8 cellular contexts compared by ENCODE assay signal in genomic region chr17:20010099-20010863, GRCh38. TPM values are rescaled to one million over a fixed set of nuclear protein-coding genes. Genes with fewer than 3 reads are reported as not detected.
A peak's percentile ranks its signal among the peaks of the same experiment; 100 is the strongest.
DNase-seq lines count a peak whose midpoint lies in the region; ATAC-seq, FAIRE-seq and TF ChIP-seq lines count a peak whose summit lies in the region.

No MANE protein-coding gene starts in this region.

- H2BK15ac ChIP-seq in H1 (ENCODE audit: low read length), result no peak overlapping the region

- no peak overlapping the region for H4K91ac ChIP-seq in H1 (replicated peaks; ENCODE audit: insufficient read length, low read length)

- no peak overlapping the region for H3K4ac ChIP-seq in H1 (replicated peaks; ENCODE audit: insufficient read length, low read depth, low read length)

- H2AFZ ChIP-seq in MM.1S (ENCODE audit: low read length) (peak overlapping the region; percentile 96), SK-N-SH (ENCODE audit: low read depth) (peak overlapping the region; percentile 93; the same call in 1 of the 2 replicates), H1 (ENCODE audit: low read length) (peak overlapping the region; percentile 23; the same call in 1 of the 2 replicates)

- H3K56ac ChIP-seq in H1 (replicated peaks; ENCODE audit: insufficient read length, low read depth, low read length), result no peak overlapping the region

- H3K4me3 ChIP-seq in MM.1S (ENCODE audit: low read length) (peak overlapping the region; percentile 86), SK-N-SH (ENCODE audit: low read depth in 2 of 2, low read length in 1 of 2) (peak overlapping the region; percentile 66 to 82), H1 (ENCODE audit: extremely low read depth in 1 of 4, insufficient read depth in 2 of 4, low read depth in 3 of 4, low read length in 4 of 4) (peak overlapping the region; percentile 53 to 83 (median 76)), lung (peak overlapping the region; percentile 43), thoracic aorta (peak overlapping the region; percentile 80)

- no peaks in the 10 kb centered on the region for H3K79me1 ChIP-seq in H1 (ENCODE audit: low read depth, low read length)

- TF ChIP-seq EP300 in SK-N-SH (IDR thresholded peaks at IDR 0.05; ENCODE audit: borderline replicate concordance in 1 of 2, low read depth in 1 of 2, low read length in 1 of 2), result no peak
- TF ChIP-seq EP300 in H1 (IDR thresholded peaks at IDR 0.05; ENCODE audit: borderline replicate concordance in 1 of 2, low read depth in 2 of 2, low read length in 2 of 2), result no peak

- H4K5ac ChIP-seq in H1 (ENCODE audit: insufficient read length, low read depth, low read length), result no peak overlapping the region

- H3K14ac ChIP-seq in H1 (ENCODE audit: insufficient read length), result no peak overlapping the region

- H3K9me3 ChIP-seq in MM.1S (replicated peaks; ENCODE audit: insufficient read depth, low read length) (no peaks in the 10 kb centered on the region), SK-N-SH (no peaks in the 10 kb centered on the region), H1 (ENCODE audit: insufficient read depth in 2 of 2, low read depth in 1 of 2, low read length in 1 of 2) (no peaks in the 10 kb centered on the region), lung (ENCODE audit: control insufficient read depth in 2 of 2, insufficient read depth in 1 of 2, low read length in 1 of 2) (no peaks in the 10 kb centered on the region), thoracic aorta (no peaks in the 10 kb centered on the region)

- H3K27ac ChIP-seq in MM.1S (ENCODE audit: low read length) (peak overlapping the region; percentile 66; the same call in 1 of the 2 replicates), SK-N-SH (ENCODE audit: low read depth in 2 of 2, low read length in 1 of 2) (no peak overlapping the region; a peak in 1 of 4 replicates), H1 (ENCODE audit: low read depth, low read length) (no peak overlapping the region), lung (ENCODE audit: low read depth in 1 of 2, low read length in 1 of 2) (no peak overlapping the region), thoracic aorta (peak overlapping the region; percentile 71)

- no peak for TF ChIP-seq POLR2A in H1 (IDR thresholded peaks at IDR 0.05; ENCODE audit: control extremely low read depth in 1 of 2, low read depth in 2 of 2, low read length in 2 of 2)

- H2BK12ac ChIP-seq in H1 (ENCODE audit: low read depth, low read length), result no peak overlapping the region

- H3K79me2 ChIP-seq in MM.1S (ENCODE audit: low read length), result peaks cover 32% of the 10 kb centered on the region
- H3K79me2 ChIP-seq in SK-N-SH (ENCODE audit: insufficient read depth), result no peaks in the 10 kb centered on the region
- H3K79me2 ChIP-seq in H1 (ENCODE audit: control insufficient read depth in 1 of 2, insufficient read depth in 2 of 2, low read length in 2 of 2), result no peaks in the 10 kb centered on the region

- H4K8ac ChIP-seq in H1 (ENCODE audit: extremely low read depth, insufficient read depth, low read length), result no peak overlapping the region

- H2BK20ac ChIP-seq in H1 (ENCODE audit: low read length), result no peak overlapping the region

- H2AK5ac ChIP-seq in H1 (ENCODE audit: low read depth, low read length), result no peak overlapping the region

- WGBS in SK-N-SH (ENCODE audit: low lambda C conversion rate), result 14% methylated on average over 11 of the region's 11 CpGs
- WGBS in H1 (ENCODE audit: extremely low coverage in 1 of 2, insufficient coverage in 1 of 2, insufficient read length in 1 of 2, insufficient replicate concordance in 2 of 2, low coverage in 1 of 2, low lambda C conversion rate in 2 of 2, missing lambda C conversion rate in 1 of 2), 2 experiments, result 26% methylated on average over 11 of the region's 11 CpGs; no CpG with 5 or more reads in 1 of the 2 experiments
- 25 to 26% methylated on average over 11 of the region's 11 CpGs for WGBS in lung, 2 donors

- H3F3A ChIP-seq in MM.1S (ENCODE audit: insufficient read depth, low read length), result peaks cover 16% of the 10 kb centered on the region
- H3F3A ChIP-seq in SK-N-SH (replicated peaks; ENCODE audit: insufficient read depth), result peaks cover 18% of the 10 kb centered on the region

- peak; percentile 34 for TF ChIP-seq CTCF in MM.1S (IDR thresholded peaks at IDR 0.05; ENCODE audit: low read length)
- peak; percentile 66 for TF ChIP-seq CTCF in SK-N-SH (IDR thresholded peaks at IDR 0.05)
- peak; percentile 10 to 48 (median 45) for TF ChIP-seq CTCF in H1 (IDR thresholded peaks at IDR 0.05; ENCODE audit: control extremely low read depth in 1 of 3, insufficient read depth in 1 of 3, low read depth in 1 of 3, low read length in 3 of 3)
- peak; percentile 5 for TF ChIP-seq CTCF in lung (IDR thresholded peaks at IDR 0.05; ENCODE audit: control extremely low read depth, extremely low read depth)
- peak; percentile 56 for TF ChIP-seq CTCF in thoracic aorta (IDR thresholded peaks at IDR 0.05)

- peak; percentile 60 for FAIRE-seq in H1 (lab: Jason Lieb, UNC)

- TF ChIP-seq RAD21 in SK-N-SH (IDR thresholded peaks at IDR 0.05; ENCODE audit: low read length) (peak; percentile 36; the same call in 1 of the 2 replicates), H1 (IDR thresholded peaks at IDR 0.05 in 1 of 2, conservative IDR thresholded peaks at IDR 0.05 in 1 of 2; ENCODE audit: low read depth in 2 of 2, low read length in 2 of 2) (peak in 1 of 2 experiments; percentile 40; a peak in 2 of 4 replicates)

- no peaks in the 10 kb centered on the region for H4K20me1 ChIP-seq in MM.1S (ENCODE audit: insufficient read depth, low read length)
- H4K20me1 ChIP-seq in SK-N-SH (ENCODE audit: insufficient read depth), result no peaks in the 10 kb centered on the region
- no peaks in the 10 kb centered on the region for H4K20me1 ChIP-seq in H1 (replicated peaks in 1 of 2; ENCODE audit: control insufficient read depth in 1 of 2, insufficient read depth in 2 of 2, low read length in 2 of 2)

- H3K9me2 ChIP-seq in MM.1S (replicated peaks; ENCODE audit: insufficient read depth, low read length), result no peaks in the 10 kb centered on the region
- H3K9me2 ChIP-seq in SK-N-SH, result no peaks in the 10 kb centered on the region

- POLR2A ChIA-PET in SK-N-SH (lab: Yijun Ruan, JAX) (no interaction called here), H1 (lab: Charles Lee; ENCODE audit: partially characterized antibody) (interaction anchor here (0.6 to 2.3 kb wide), 4 partner anchors 17 to 164 kb away, joined by 3 to 11 read pairs (median 6); partner anchors contain the start of gene AKAP10)

- H3K36me3 ChIP-seq in MM.1S (replicated peaks; ENCODE audit: insufficient read depth, low read length) (no peaks in the 10 kb centered on the region), SK-N-SH (replicated peaks in 1 of 2; ENCODE audit: control insufficient read depth in 1 of 2, insufficient read depth in 2 of 2, low read length in 1 of 2) (no peaks in the 10 kb centered on the region), H1 (ENCODE audit: control insufficient read depth in 2 of 4, insufficient read depth in 4 of 4, low read length in 3 of 4) (no peaks in the 10 kb centered on the region; a peak in 1 of 8 replicates), lung (ENCODE audit: control insufficient read depth in 2 of 2, insufficient read depth in 2 of 2, low read length in 2 of 2) (no peaks in the 10 kb centered on the region), thoracic aorta (no peaks in the 10 kb centered on the region)

- no peak overlapping the region for H2BK120ac ChIP-seq in H1 (replicated peaks; ENCODE audit: low read depth, low read length)

- H3K18ac ChIP-seq in H1 (ENCODE audit: extremely low read depth, low read length), result no peak overlapping the region

- ATAC-seq in lung (ENCODE audit: insufficient read depth, low FRiP score) (peak; percentile 23), thoracic aorta (ENCODE audit: insufficient number of reproducible peaks, low FRiP score, low read depth) (peak; percentile 44), GM19452 (IDR thresholded peaks at IDR 0.05; ENCODE audit: unreplicated experiment) (no peak)

- H3K27me3 ChIP-seq in MM.1S (replicated peaks; ENCODE audit: insufficient read depth, low read length), result 0 out of 2 replicates have a peak, but pooled peaks cover 4% of the 10 kb centered on the region
- H3K27me3 ChIP-seq in SK-N-SH (ENCODE audit: insufficient read depth), result no peaks in the 10 kb centered on the region; the same call in 1 of the 2 replicates
- peaks cover 0 to 3% (median 0%) of the 10 kb centered on the region in 4 experiments; a peak in 1 of 7 replicates for H3K27me3 ChIP-seq in H1 (replicated peaks in 1 of 4; ENCODE audit: control insufficient read depth in 3 of 4, extremely low read depth in 1 of 4, insufficient read depth in 3 of 4, low read length in 3 of 4)
- no peaks in the 10 kb centered on the region for H3K27me3 ChIP-seq in lung (ENCODE audit: control insufficient read depth, insufficient read depth)
- no peaks in the 10 kb centered on the region for H3K27me3 ChIP-seq in thoracic aorta (replicated peaks; ENCODE audit: insufficient read depth)

- peak; percentile 0 for DNase-seq in NCI-H2107 treated with DMSO at 0.1 percent for 48 hours (lab: John Stamatoyannopoulos, UW; ENCODE audit: unreplicated experiment)
- no peak for DNase-seq in NCI-H2107 (lab: John Stamatoyannopoulos, UW)
- DNase-seq in MM.1S, result peak; percentile 44
- DNase-seq in SK-N-SH, result peak; percentile 64
- no peak for DNase-seq in H1 (ENCODE audit: low read depth in 1 of 2, low spot score in 2 of 2)
- DNase-seq in lung (ENCODE audit: low spot score), result no peak
- DNase-seq in thoracic aorta (ENCODE audit: low spot score), result no peak

- CTCF ChIA-PET in SK-N-SH (lab: Yijun Ruan, JAX), result interaction anchor here (0.6 to 4.4 kb wide), 36 partner anchors 9 to 273 kb away, joined by 3 to 56 read pairs (median 5); partner anchors contain the start of gene ULK2
- CTCF ChIA-PET in H1 (lab: Charles Lee; ENCODE audit: partially characterized antibody), result interaction anchor here (0.6 to 3.5 kb wide), 18 partner anchors 9 to 242 kb away, joined by 3 to 35 read pairs (median 4); partner anchors contain the start of gene AKAP10

- H3K4me1 ChIP-seq in MM.1S (ENCODE audit: low read length) (peaks cover 13% of the 10 kb centered on the region; the same call in 1 of the 2 replicates), SK-N-SH (ENCODE audit: control insufficient read depth in 1 of 2, insufficient read depth in 2 of 2, low read depth in 1 of 2, low read length in 1 of 2) (peaks cover 0 to 4% of the 10 kb centered on the region in 2 experiments; a peak in 2 of 4 replicates), H1 (replicated peaks in 1 of 4; ENCODE audit: control insufficient read depth in 3 of 4, insufficient read depth in 4 of 4, low read length in 3 of 4) (peaks cover 0 to 8% (median 3%) of the 10 kb centered on the region in 4 experiments; a peak in 4 of 7 replicates), lung (ENCODE audit: control insufficient read depth in 2 of 2, insufficient read depth in 2 of 2, low read length in 2 of 2) (peaks cover 0 to 4% of the 10 kb centered on the region in 2 donors), thoracic aorta (ENCODE audit: control insufficient read depth in 1 of 2, low read depth in 2 of 2) (peaks cover 8 to 25% of the 10 kb centered on the region in 2 donors)

- peaks cover 13% of the 10 kb centered on the region; the same call in 1 of the 2 replicates for H3K23me2 ChIP-seq in H1 (ENCODE audit: low read depth, low read length)

- H3K9ac ChIP-seq in MM.1S (ENCODE audit: low read length), result peak overlapping the region; percentile 70; the same call in 1 of the 2 replicates
- peak overlapping the region; percentile 27; the same call in 1 of the 2 replicates for H3K9ac ChIP-seq in SK-N-SH
- H3K9ac ChIP-seq in H1 (replicated peaks in 1 of 4; ENCODE audit: extremely low read depth in 1 of 4, low read depth in 3 of 4, low read length in 3 of 4), result no peak overlapping the region; a peak in 1 of 7 replicates

- H3K23ac ChIP-seq in H1 (ENCODE audit: insufficient read length), result no peak overlapping the region

- H3K4me2 ChIP-seq in MM.1S (ENCODE audit: low read depth, low read length) (peak overlapping the region; percentile 79), SK-N-SH (peak overlapping the region; percentile 98), H1 (ENCODE audit: insufficient read depth in 1 of 2, low read depth in 2 of 2, low read length in 2 of 2) (peak overlapping the region; percentile 78 to 90)

- H2BK5ac ChIP-seq in H1 (ENCODE audit: low read depth, low read length), result no peak overlapping the region

RNA-seq across cellular contexts. Expression of gene SPECC1, which starts 1.1 kb away (rescaled TPM):
- polyA plus RNA-seq in SK-N-SH (2012; rRNA removed), result 8.8 and 11.2 TPM in 2 replicates
- polyA plus RNA-seq in SK-N-SH (2012; cell fraction: cytosol; rRNA removed), result 8.9 and 9.7 TPM in 2 replicates
- 7.8 and 9.0 TPM in 2 replicates for polyA plus RNA-seq in SK-N-SH (2012; cell fraction: nucleus; rRNA removed)
- total RNA-seq in H1 (2021; fragmentation: NEBNext Ultra II Directional; extraction: Animal tissue kit (Norgen Biotek cat#: 25700)), result 87.9 and 98.7 TPM in 2 replicates
- 27.7 and 35.8 TPM in 2 replicates for polyA plus RNA-seq in H1 (2011; rRNA removed)
- polyA plus RNA-seq in H1 (2011; cell fraction: cytosol; rRNA removed), result 40.8 TPM
- polyA plus RNA-seq in H1 (2011; cell fraction: nucleus; rRNA removed), result 54.5 TPM
- 58.8 to 68.1 TPM (median 63.4 TPM) in 4 replicates for polyA plus RNA-seq in H1 (2012, experiment 1 of 2)
- polyA plus RNA-seq in H1 (2012, experiment 2 of 2), result 20.2 TPM
- 59.6 TPM for polyA plus RNA-seq in H1 (2013, experiment 1 of 2)
- 59.8 TPM for polyA plus RNA-seq in H1 (2013, experiment 2 of 2)
- polyA minus RNA-seq in H1 (2011; rRNA and poly(A)+ RNA removed), result 49.4 and 63.8 TPM in 2 replicates
- polyA minus RNA-seq in H1 (2011; cell fraction: cytosol; rRNA and poly(A)+ RNA removed), result 59.7 TPM
- polyA minus RNA-seq in H1 (2011; cell fraction: nucleus; rRNA and poly(A)+ RNA removed), result 190 TPM
- 10 to 100 TPM; 19.3 to 27.1 TPM for total RNA-seq in lung
- polyA plus RNA-seq in lung, result 10 to 100 TPM in 1 of 2 donors, 1 to 10 TPM in 1; 8.8 to 10.2 TPM
- 10 to 100 TPM; 89.8 to 91.9 TPM for total RNA-seq in thoracic aorta

RNA-seq across cellular contexts. Expression of gene AKAP10, which starts 32.7 kb away (rescaled TPM):
- polyA plus RNA-seq in SK-N-SH (2012; rRNA removed) (12.7 and 17.1 TPM in 2 replicates), H1 (2011; rRNA removed) (9.3 and 13.3 TPM in 2 replicates), lung (10 to 100 TPM in 1 of 2 donors, 1 to 10 TPM in 1; 5.8 to 11.7 TPM)
- 13.3 and 14.4 TPM in 2 replicates for polyA plus RNA-seq in SK-N-SH (2012; cell fraction: cytosol; rRNA removed)
- polyA plus RNA-seq in SK-N-SH (2012; cell fraction: nucleus; rRNA removed), result 18.4 and 33.4 TPM in 2 replicates
- 24.9 and 27.0 TPM in 2 replicates for total RNA-seq in H1 (2021; fragmentation: NEBNext Ultra II Directional; extraction: Animal tissue kit (Norgen Biotek cat#: 25700))
- 13.2 TPM for polyA plus RNA-seq in H1 (2011; cell fraction: cytosol; rRNA removed)
- 16.9 TPM for polyA plus RNA-seq in H1 (2011; cell fraction: nucleus; rRNA removed)
- polyA plus RNA-seq in H1 (2012, experiment 1 of 2), result 12.8 to 20.5 TPM (median 13.6 TPM) in 4 replicates
- 1.1 TPM for polyA plus RNA-seq in H1 (2012, experiment 2 of 2)
- 9.5 TPM for polyA plus RNA-seq in H1 (2013, experiment 1 of 2)
- 8.2 TPM for polyA plus RNA-seq in H1 (2013, experiment 2 of 2)
- polyA minus RNA-seq in H1 (2011; rRNA and poly(A)+ RNA removed), result 51.6 and 69.1 TPM in 2 replicates
- polyA minus RNA-seq in H1 (2011; cell fraction: cytosol; rRNA and poly(A)+ RNA removed), result 30.7 TPM
- 55.9 TPM for polyA minus RNA-seq in H1 (2011; cell fraction: nucleus; rRNA and poly(A)+ RNA removed)
- total RNA-seq in lung (10 to 100 TPM; 38.1 to 49.8 TPM), thoracic aorta (10 to 100 TPM; 29.6 to 48.5 TPM)

Comparison
In these comparisons a context has a peak if more than half of its experiments do, and no peak if none do; other contexts are left out.
1. DNase-seq: peak in NCI-H2107 treated with DMSO at 0.1 percent for 48 hours (single experiment), MM.1S (single experiment) and SK-N-SH (single experiment); none in NCI-H2107 (single experiment), H1 (0 of 2), lung (single experiment) and thoracic aorta (single experiment).
2. H2AFZ ChIP-seq: peak in every context shown above with its lines; median percentile 96 in MM.1S; 93 in SK-N-SH; 23 in H1.
3. H3K27ac ChIP-seq: peak in MM.1S (single experiment) and thoracic aorta (2 of 2); none in SK-N-SH (0 of 2), H1 (single experiment) and lung (0 of 2).
4. H3K9ac ChIP-seq: peak in MM.1S (single experiment) and SK-N-SH (single experiment); none in H1 (0 of 4).
5. CTCF ChIP-seq: peak in every context shown above with its lines; median percentile 66 in SK-N-SH; 56 in thoracic aorta; 45 in H1; 34 in MM.1S; 5 in lung.
6. Peak in every context shown above with its lines, with median percentiles within 50 percentile points of each other: H3K4me2 ChIP-seq and H3K4me3 ChIP-seq.